11 cellular contexts compared by ENCODE assay signal in the genomic region with DNA sequence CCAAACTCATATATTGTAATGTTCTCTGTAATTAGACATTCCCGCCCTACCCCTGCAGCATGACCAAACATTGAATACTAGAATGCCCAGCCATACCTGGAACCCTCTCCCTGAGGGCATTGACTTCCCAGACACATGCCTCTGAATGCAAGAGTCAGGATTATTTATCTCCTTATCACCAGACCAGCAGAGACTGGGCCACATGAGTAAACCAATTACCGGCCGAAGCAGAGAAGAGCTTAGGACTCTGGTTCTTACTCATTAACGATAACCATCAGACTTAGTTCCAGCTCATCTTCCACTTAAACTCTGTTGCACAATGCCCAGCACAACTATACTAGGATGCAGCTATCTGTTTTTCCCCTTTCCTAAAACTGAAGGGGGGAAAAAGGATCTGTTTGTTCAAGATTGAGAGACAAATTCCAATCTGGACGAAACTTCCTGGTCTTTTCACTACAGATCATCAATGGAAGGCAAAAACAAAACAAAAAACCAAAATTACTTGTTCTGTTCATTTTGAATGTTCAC.
DNase-seq lines count a peak whose midpoint lies in the region; ATAC-seq and TF ChIP-seq lines count a peak whose summit lies in the region.
"Had no signal": no experiment of that assay in that cellular context is flagged by ENCODE, and none has a peak within 500 bp of the region (broad histone marks: within the 10 kb centered on the region; RNA-seq: fewer than 3 reads in every experiment).

No MANE protein-coding gene starts in this region.

- peak overlapping the region; percentile 11; the same call in 1 of the 2 replicates for H2AK5ac ChIP-seq in IMR-90 (ENCODE audit: low read depth, low read length)

- no peak for TF ChIP-seq POLR2A in IMR-90 (IDR thresholded peaks at IDR 0.05; ENCODE audit: low read depth, low read length)

- WGBS in IMR-90 (ENCODE audit: extremely low coverage in 2 of 2, insufficient read length in 1 of 2), 2 experiments: no CpG with 5 or more reads among the region's 5 CpGs

- no peak overlapping the region for H3K4me3 ChIP-seq in AG09309 (ENCODE audit: control insufficient read depth, low read depth, low read length)
- no peak overlapping the region for H3K4me3 ChIP-seq in IMR-90 (ENCODE audit: insufficient read depth, low read depth, low read length)
- H3K4me3 ChIP-seq in cardiac fibroblast (replicated peaks in 1 of 2; ENCODE audit: low read depth in 2 of 2, low read length in 2 of 2): no peak overlapping the region

- H3K36me3 ChIP-seq in IMR-90 (ENCODE audit: control insufficient read depth, insufficient read depth, low read length): 0 out of 2 replicates have a peak, but pooled peaks cover 2% of the 10 kb centered on the region

- intact Hi-C loops in IMR-90 (cut with micrococcal nuclease): no loop called here

- H3K14ac ChIP-seq in IMR-90 (replicated peaks; ENCODE audit: low read depth, low read length): peak overlapping the region; percentile 31; the same call in 1 of the 2 replicates

- no peak overlapping the region for H4K91ac ChIP-seq in IMR-90 (ENCODE audit: insufficient read depth, low read depth, low read length)

- H3K4me1 ChIP-seq in IMR-90 (ENCODE audit: control insufficient read depth, insufficient read depth, low read length): peaks cover 16% of the 10 kb centered on the region

- H3K9ac ChIP-seq in IMR-90 (ENCODE audit: low read depth, low read length): no peak overlapping the region

- peak; percentile 59 for DNase-seq in AG09309 (ENCODE audit: low read depth)
- peak; percentile 56 for DNase-seq in IMR-90
- peak; percentile 46 to 71 for DNase-seq in cardiac fibroblast (ENCODE audit: low read depth in 2 of 2)
- DNase-seq in memory B cell (ENCODE audit: low spot score in 2 of 2): no peak
- DNase-seq in DMS 273 treated with DMSO at 0.1 percent for 48 hours (lab: John Stamatoyannopoulos, UW): no peak
- no peak for DNase-seq in mesenteric fat pad (ENCODE audit: low spot score)
- no peak for DNase-seq in NCI-H2227 (lab: John Stamatoyannopoulos, UW; ENCODE audit: unreplicated experiment)
- DNase-seq: effector CD8-positive, alpha-beta T cell; GDM1 had no signal

- no TSS peak for BruUV-seq in IMR-90 (replicated peaks; lab: Mats Ljungman, UMichigan)

- H3K9me3 Mint-ChIP-seq in memory B cell: no peaks in the 10 kb centered on the region

- peaks cover 3% of the 10 kb centered on the region; the same call in 1 of the 2 replicates for H4K20me1 ChIP-seq in IMR-90 (ENCODE audit: insufficient read depth, low read length)

- CTCF ChIA-PET in IMR-90 (lab: Yijun Ruan, JAX): interaction anchor here (0.7 to 1.4 kb wide), 3 partner anchors 12 to 29 kb away, joined by 3 to 6 read pairs (median 3); no protein-coding TSS in a partner anchor

- peak overlapping the region; percentile 56 for H4K5ac ChIP-seq in IMR-90 (ENCODE audit: low read depth, low read length)

- no peak for TF ChIP-seq RAD21 in IMR-90 (IDR thresholded peaks at IDR 0.05; ENCODE audit: low read length)

- peak overlapping the region; percentile 83; the same call in 1 of the 2 replicates for H3K27ac ChIP-seq in IMR-90 (ENCODE audit: insufficient read depth, low read length)

- peak overlapping the region in 1 of 2 experiments; percentile 8; a peak in 1 of 4 replicates for H4K8ac ChIP-seq in IMR-90 (ENCODE audit: low read depth in 2 of 2, low read length in 2 of 2)

- H3K27me3 Mint-ChIP-seq in memory B cell: no peaks in the 10 kb centered on the region

- no peak overlapping the region for H3K56ac ChIP-seq in IMR-90 (ENCODE audit: extremely low read depth, insufficient read depth, low read length)

- no peak overlapping the region; the same call in 1 of the 2 replicates for H3K23ac ChIP-seq in IMR-90 (ENCODE audit: low read depth, low read length)

- peak overlapping the region; percentile 89 for H3K27ac Mint-ChIP-seq in memory B cell

- H3K4me1 Mint-ChIP-seq in memory B cell: peaks cover 46% of the 10 kb centered on the region

- peak overlapping the region; percentile 30 for H2BK20ac ChIP-seq in IMR-90 (ENCODE audit: low read depth, low read length)

- peaks cover 4 to 30% of the 10 kb centered on the region in 2 experiments; a peak in 3 of 4 replicates for H3K79me1 ChIP-seq in IMR-90 (ENCODE audit: low read depth in 1 of 2, low read length in 2 of 2)

- H3K9me3 ChIP-seq in IMR-90 (ENCODE audit: control insufficient read depth, insufficient read depth, low read length): no peaks in the 10 kb centered on the region

- H3K27me3 ChIP-seq in IMR-90 (ENCODE audit: control insufficient read depth, insufficient read depth, low read length): no peaks in the 10 kb centered on the region

- dilution Hi-C loops in IMR-90 (cut with HindIII; ENCODE audit: low sequenced_read_pairs, unreplicated experiment): no loop called here

- peak overlapping the region; percentile 74 for H3K18ac ChIP-seq in IMR-90 (ENCODE audit: low read depth, low read length)

- peak; percentile 65 for ATAC-seq in IMR-90 (ENCODE audit: low read depth)
- ATAC-seq in memory B cell (ENCODE audit: low read depth): no peak
- ATAC-seq in HG02885 (IDR thresholded peaks at IDR 0.05; ENCODE audit: poor library complexity, unreplicated experiment): no peak
- ATAC-seq: activated CD4-positive, CD25-positive, alpha-beta regulatory T cell treated with anti-CD3 and anti-CD28 coated beads, Interleukin-2, amount 50 U/mL, for 24 hours had no signal

- in situ Hi-C loops in IMR-90 (cut with MboI; ENCODE audit: low sequenced_read_pairs): no loop called here

- no peak overlapping the region; the same call in 2 of the 3 replicates for H2BK15ac ChIP-seq in IMR-90 (ENCODE audit: low read depth, low read length)

- no peak overlapping the region for H2AFZ ChIP-seq in IMR-90 (replicated peaks; ENCODE audit: low read length, poor library complexity)

- POLR2A ChIA-PET in IMR-90 (lab: Charles Lee; ENCODE audit: unreplicated experiment): no interaction called here

- H3K36me3 Mint-ChIP-seq in memory B cell: peaks cover 12% of the 10 kb centered on the region

- H2AK9ac ChIP-seq in IMR-90 (replicated peaks; ENCODE audit: low read depth, low read length, poor library complexity): no peak overlapping the region

- peak overlapping the region; percentile 31; the same call in 1 of the 2 replicates for H2BK120ac ChIP-seq in IMR-90 (ENCODE audit: low read depth, low read length)

- peak overlapping the region; percentile 67 for H3K4me2 ChIP-seq in IMR-90 (ENCODE audit: low read depth, low read length)

- peaks cover 13% of the 10 kb centered on the region for H3K9me1 ChIP-seq in IMR-90 (ENCODE audit: insufficient read depth, low read length)

- TF ChIP-seq CTCF in AG09309 (IDR thresholded peaks at IDR 0.05; ENCODE audit: control insufficient read depth, insufficient read depth, low read depth, low read length, missing control alignments) (no peak), IMR-90 (conservative IDR thresholded peaks at IDR 0.05; ENCODE audit: low read depth, low read length) (no peak), cardiac fibroblast (IDR thresholded peaks at IDR 0.05; ENCODE audit: low read depth, low read length) (no peak)

- H2BK5ac ChIP-seq in IMR-90 (ENCODE audit: low read depth, low read length, poor library complexity, severe bottlenecking): peak overlapping the region; percentile 82

- H3K4me3 Mint-ChIP-seq in memory B cell: peak overlapping the region; percentile 24

- peak overlapping the region; percentile 31; the same call in 1 of the 2 replicates for H3K4ac ChIP-seq in IMR-90 (ENCODE audit: low read depth, low read length)

TF ChIP-seq in IMR-90, 13 proteins besides CTCF, POLR2A, EP300 and RAD21:
- TF ChIP-seq CEBPB (IDR thresholded peaks at IDR 0.05; ENCODE audit: low read depth, low read length) (peak; percentile 92), FOS (IDR thresholded peaks at IDR 0.05; ENCODE audit: low read depth, low read length) (no peak), USF2 (IDR thresholded peaks at IDR 0.05; ENCODE audit: low read depth, low read length) (no peak), MAFK (IDR thresholded peaks at IDR 0.05; ENCODE audit: low read depth, low read length) (no peak)

Comparison
In these comparisons a context has a peak if more than half of its experiments do, and no peak if none do; other contexts are left out.
1. DNase-seq: peak in AG09309 (single experiment), IMR-90 (single experiment) and cardiac fibroblast (2 of 2); none in memory B cell (0 of 2), DMS 273 treated with DMSO at 0.1 percent for 48 hours (single experiment), mesenteric fat pad (single experiment) and NCI-H2227 (single experiment).